Comparison of ENCODE assay signal across 20 cellular contexts in genomic region chr11:62013266-62014157, GRCh38. TPM values are rescaled to one million over a fixed set of nuclear protein-coding genes. Genes with fewer than 3 reads are reported as not detected.
DNase-seq lines count a peak whose midpoint lies in the region; ATAC-seq and TF ChIP-seq lines count a peak whose summit lies in the region.
"Had no signal": no experiment of that assay in that cellular context is flagged by ENCODE, and none has a peak within 500 bp of the region (broad histone marks: within the 10 kb centered on the region; RNA-seq: fewer than 3 reads in every experiment).

No MANE protein-coding gene starts in this region.

- ATAC-seq in omental fat pad (ENCODE audit: low FRiP score): peak; percentile 88
- ATAC-seq in GM19455 (IDR thresholded peaks at IDR 0.05; ENCODE audit: unreplicated experiment): no peak
- ATAC-seq in stimulated activated memory B cell treated with anti-CD40 and anti-IgM and Interleukin-4, amounts not matched to agents 10 μg/mL and 1 μg/mL and 100 μg/mL, for 72 hours: no peak
- ATAC-seq in HG03378 (IDR thresholded peaks at IDR 0.05; ENCODE audit: unreplicated experiment): no peak
- ATAC-seq: stimulated activated effector memory CD8-positive, alpha-beta T cell treated with anti-CD3 and anti-CD28 coated beads, Interleukin-12 subunit alpha, Interleukin-12 subunit beta, amount 100 ng/mL, for 72 hours had no signal

- H3K9me3 ChIP-seq in CD8-positive, alpha-beta memory T cell (ENCODE audit: low read length): no peaks in the 10 kb centered on the region
- H3K9me3 ChIP-seq: SJCRH30 had no signal

- H3K27ac Mint-ChIP-seq in CD8-positive, alpha-beta memory T cell: peak overlapping the region in 1 of 8 donors; percentile 55
- H3K27ac Mint-ChIP-seq in dendritic cell treated with granulocyte-macrophage colony-stimulating factor and Interleukin-4, amounts not matched to agents 40 ng/mL and 50 ng/mL, for 4 days: peak overlapping the region; percentile 71
- H3K27ac Mint-ChIP-seq in stimulated activated memory B cell treated with anti-CD40 and anti-IgM and Interleukin-4, amounts not matched to agents 10 μg/mL and 1 μg/mL and 100 μg/mL, for 72 hours: no peak overlapping the region
- H3K27ac Mint-ChIP-seq: activated B cell treated with CpG ODN at 0.5 μM for 24 hours; stimulated activated effector memory CD8-positive, alpha-beta T cell treated with anti-CD3 and anti-CD28 coated beads, Interleukin-12 subunit alpha, Interleukin-12 subunit beta, amount 100 ng/mL, for 72 hours had no signal

- no peaks in the 10 kb centered on the region for H3K9me3 Mint-ChIP-seq in CD8-positive, alpha-beta memory T cell
- H3K9me3 Mint-ChIP-seq in dendritic cell treated with granulocyte-macrophage colony-stimulating factor and Interleukin-4, amounts not matched to agents 40 ng/mL and 50 ng/mL, for 4 days: no peaks in the 10 kb centered on the region
- H3K9me3 Mint-ChIP-seq in stimulated activated memory B cell treated with anti-CD40 and anti-IgM and Interleukin-4, amounts not matched to agents 10 μg/mL and 1 μg/mL and 100 μg/mL, for 72 hours: no peaks in the 10 kb centered on the region
- H3K9me3 Mint-ChIP-seq: activated B cell treated with CpG ODN at 0.5 μM for 24 hours; CD4-positive, alpha-beta memory T cell; stimulated activated effector memory CD8-positive, alpha-beta T cell treated with anti-CD3 and anti-CD28 coated beads, Interleukin-12 subunit alpha, Interleukin-12 subunit beta, amount 100 ng/mL, for 72 hours had no signal

- CTCF ChIA-PET in CD8-positive, alpha-beta memory T cell (lab: Charles Lee): no interaction called here

- H3K4me1 ChIP-seq in CD8-positive, alpha-beta memory T cell (ENCODE audit: insufficient read depth, low read length): no peaks in the 10 kb centered on the region
- H3K4me1 ChIP-seq: parathyroid adenoma, SJCRH30 had no signal

- H3K4me3 Mint-ChIP-seq in CD8-positive, alpha-beta memory T cell: no peak overlapping the region
- no peak overlapping the region for H3K4me3 Mint-ChIP-seq in dendritic cell treated with granulocyte-macrophage colony-stimulating factor and Interleukin-4, amounts not matched to agents 40 ng/mL and 50 ng/mL, for 4 days
- H3K4me3 Mint-ChIP-seq in stimulated activated memory B cell treated with anti-CD40 and anti-IgM and Interleukin-4, amounts not matched to agents 10 μg/mL and 1 μg/mL and 100 μg/mL, for 72 hours: no peak overlapping the region
- H3K4me3 Mint-ChIP-seq: activated B cell treated with CpG ODN at 0.5 μM for 24 hours; CD4-positive, alpha-beta memory T cell; stimulated activated effector memory CD8-positive, alpha-beta T cell treated with anti-CD3 and anti-CD28 coated beads, Interleukin-12 subunit alpha, Interleukin-12 subunit beta, amount 100 ng/mL, for 72 hours had no signal

- peaks cover 0 to 2% (median 0%) of the 10 kb centered on the region in 3 donors for H3K4me1 Mint-ChIP-seq in CD8-positive, alpha-beta memory T cell
- peaks cover 49% of the 10 kb centered on the region for H3K4me1 Mint-ChIP-seq in dendritic cell treated with granulocyte-macrophage colony-stimulating factor and Interleukin-4, amounts not matched to agents 40 ng/mL and 50 ng/mL, for 4 days (ENCODE audit: low read depth)
- peaks cover 5% of the 10 kb centered on the region for H3K4me1 Mint-ChIP-seq in stimulated activated memory B cell treated with anti-CD40 and anti-IgM and Interleukin-4, amounts not matched to agents 10 μg/mL and 1 μg/mL and 100 μg/mL, for 72 hours
- H3K4me1 Mint-ChIP-seq: activated B cell treated with CpG ODN at 0.5 μM for 24 hours; CD4-positive, alpha-beta memory T cell; stimulated activated effector memory CD8-positive, alpha-beta T cell treated with anti-CD3 and anti-CD28 coated beads, Interleukin-12 subunit alpha, Interleukin-12 subunit beta, amount 100 ng/mL, for 72 hours had no signal

- DNase-seq in CD8-positive, alpha-beta memory T cell: no peak
- peak; percentile 96 for DNase-seq in M059J (ENCODE audit: low read depth)
- no peak for DNase-seq in omental fat pad (ENCODE audit: low spot score)
- DNase-seq in NCI-H345 (lab: John Stamatoyannopoulos, UW): no peak
- DNase-seq: activated B cell treated with CpG ODN at 0.5 μM for 24 hours; amniotic stem cell; CD4-positive, alpha-beta memory T cell; effector CD4-positive, alpha-beta T cell; NCI-H1105; NCI-H510A treated with DMSO at 0.1 percent for 48 hours; SJCRH30; stimulated activated CD4-positive, alpha-beta T cell treated with anti-CD3 and anti-CD28 coated beads, Interleukin-1b, Interleukin-23, amount 100 ng/mL, for 48 hours had no signal

- no peak overlapping the region for H3K4me3 ChIP-seq in CD8-positive, alpha-beta memory T cell (ENCODE audit: low read length)
- H3K4me3 ChIP-seq: hepatocyte, lung, SJCRH30 had no signal

- peaks cover 2 to 7% of the 10 kb centered on the region in 2 donors for H3K27me3 Mint-ChIP-seq in CD8-positive, alpha-beta memory T cell
- H3K27me3 Mint-ChIP-seq in dendritic cell treated with granulocyte-macrophage colony-stimulating factor and Interleukin-4, amounts not matched to agents 40 ng/mL and 50 ng/mL, for 4 days: no peaks in the 10 kb centered on the region
- H3K27me3 Mint-ChIP-seq in stimulated activated memory B cell treated with anti-CD40 and anti-IgM and Interleukin-4, amounts not matched to agents 10 μg/mL and 1 μg/mL and 100 μg/mL, for 72 hours: no peaks in the 10 kb centered on the region

- POLR2A ChIA-PET in CD8-positive, alpha-beta memory T cell (lab: Charles Lee): no interaction called here

- no peaks in the 10 kb centered on the region for H3K36me3 Mint-ChIP-seq in CD8-positive, alpha-beta memory T cell
- H3K36me3 Mint-ChIP-seq in dendritic cell treated with granulocyte-macrophage colony-stimulating factor and Interleukin-4, amounts not matched to agents 40 ng/mL and 50 ng/mL, for 4 days (ENCODE audit: low read depth): no peaks in the 10 kb centered on the region
- H3K36me3 Mint-ChIP-seq in stimulated activated memory B cell treated with anti-CD40 and anti-IgM and Interleukin-4, amounts not matched to agents 10 μg/mL and 1 μg/mL and 100 μg/mL, for 72 hours: no peaks in the 10 kb centered on the region
- H3K36me3 Mint-ChIP-seq: CD4-positive, alpha-beta memory T cell; stimulated activated effector memory CD8-positive, alpha-beta T cell treated with anti-CD3 and anti-CD28 coated beads, Interleukin-12 subunit alpha, Interleukin-12 subunit beta, amount 100 ng/mL, for 72 hours had no signal

- no peak for TF ChIP-seq CTCF in omental fat pad (IDR thresholded peaks at IDR 0.05)

- no peaks in the 10 kb centered on the region for H3K27me3 ChIP-seq in CD8-positive, alpha-beta memory T cell (ENCODE audit: insufficient read depth, low read length, poor library complexity, severe bottlenecking)
- H3K27me3 ChIP-seq: hepatocyte had no signal

- H3K27ac ChIP-seq in CD8-positive, alpha-beta memory T cell (ENCODE audit: low read depth, low read length): peak overlapping the region; percentile 47
- H3K27ac ChIP-seq: hepatocyte, parathyroid adenoma, SJCRH30 had no signal

- no peaks in the 10 kb centered on the region for H3K36me3 ChIP-seq in CD8-positive, alpha-beta memory T cell (ENCODE audit: insufficient read depth, low read length)
- H3K36me3 ChIP-seq: SJCRH30 had no signal

- intact Hi-C loops in dendritic cell treated with granulocyte-macrophage colony-stimulating factor and Interleukin-4, amounts not matched to agents 40 ng/mL and 50 ng/mL, for 4 days (cut with micrococcal nuclease): no loop called here

RNA-seq across cellular contexts. Expression of gene FTH1, which starts 46.1 kb away (rescaled TPM):
- 100 to 1,000 TPM; 490 to 506 TPM for total RNA-seq in CD8-positive, alpha-beta memory T cell
- 2,741 TPM for polyA plus RNA-seq in CD8-positive, alpha-beta memory T cell
- total RNA-seq in M059J (2014; rRNA removed; shearing (Covaris generic)): 645 and 948 TPM in 2 replicates
- 1,000 to 10,000 TPM; 3,477 to 7,075 (median 4,643) TPM for total RNA-seq in omental fat pad
